11 cellular contexts compared by ENCODE assay signal in the genomic region with DNA sequence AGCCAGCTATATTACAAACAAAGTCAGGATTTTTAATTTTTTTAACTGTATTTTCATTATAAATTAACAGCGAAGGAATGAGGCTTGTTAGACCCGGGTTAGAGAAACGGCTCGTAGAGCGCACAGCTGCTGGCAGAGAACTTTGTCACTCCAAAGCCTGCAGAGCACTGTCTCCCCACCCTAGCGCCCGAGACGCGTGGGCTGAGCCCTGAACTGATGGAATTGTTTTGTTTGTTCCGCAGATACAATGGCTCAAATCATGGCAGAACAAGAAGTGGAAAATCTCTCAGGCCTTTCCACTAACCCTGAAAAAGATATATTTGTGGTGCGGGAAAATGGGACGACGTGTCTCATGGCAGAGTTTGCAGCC. TPM values are rescaled to one million over a fixed set of nuclear protein-coding genes. Genes with fewer than 3 reads are reported as not detected.
DNase-seq lines count a peak whose midpoint lies in the region; ATAC-seq and TF ChIP-seq lines count a peak whose summit lies in the region.
"Had no signal": no experiment of that assay in that cellular context is flagged by ENCODE, and none has a peak within 500 bp of the region (broad histone marks: within the 10 kb centered on the region; RNA-seq: fewer than 3 reads in every experiment).

No MANE protein-coding gene starts in this region.

- H3K9me3 ChIP-seq in right cardiac atrium (ENCODE audit: control insufficient read depth, low read length) = no peaks in the 10 kb centered on the region
- H3K9me3 ChIP-seq: SJSA1 had no signal

- no peak overlapping the region for H3K27ac Mint-ChIP-seq in mesothelial cell of epicardium

- H3K4me1 ChIP-seq in right cardiac atrium (ENCODE audit: control insufficient read depth, insufficient read depth, low read length) = peaks cover 4% of the 10 kb centered on the region
- H3K4me1 ChIP-seq: SJSA1 had no signal

- H3K36me3 ChIP-seq in brain microvascular endothelial cell (replicated peaks) = no peaks in the 10 kb centered on the region
- H3K36me3 ChIP-seq: BLaER1, SJSA1 had no signal

- H3K4me3 ChIP-seq in right cardiac atrium (ENCODE audit: low read length) (peak overlapping the region; percentile 61), brain microvascular endothelial cell (ENCODE audit: low read depth, low read length) (peak overlapping the region; percentile 5)
- H3K4me3 ChIP-seq: SJSA1 had no signal

- peaks cover 99% of the 10 kb centered on the region for H3K27me3 Mint-ChIP-seq in mesothelial cell of epicardium (ENCODE audit: low read depth)

- intact Hi-C loops in right cardiac atrium (cut with DNase I) (no loop called here), Right ventricle myocardium superior (cut with DNase I) (no loop called here)

- no peak for ATAC-seq in right cardiac atrium
- no peak for ATAC-seq in Right ventricle myocardium superior (ENCODE audit: poor library complexity)
- ATAC-seq in HG02973 (IDR thresholded peaks at IDR 0.05; ENCODE audit: unreplicated experiment) = no peak
- ATAC-seq in HG02885 (IDR thresholded peaks at IDR 0.05; ENCODE audit: poor library complexity, unreplicated experiment) = no peak

- H3K36me3 Mint-ChIP-seq in mesothelial cell of epicardium = no peaks in the 10 kb centered on the region

- peak overlapping the region; percentile 60 for H3K4me3 Mint-ChIP-seq in mesothelial cell of epicardium

- in situ Hi-C loops in brain microvascular endothelial cell (cut with HindIII; ENCODE audit: low pct_ligation_motif_present, low sequenced_read_pairs) = no loop called here

- DNase-seq in right cardiac atrium = no peak
- DNase-seq in Right ventricle myocardium superior = no peak
- DNase-seq in brain microvascular endothelial cell = no peak
- DNase-seq in mesothelial cell of epicardium (ENCODE audit: low spot score in 2 of 2, unreplicated experiment in 2 of 2) = no peak
- no peak for DNase-seq in NCI-H2227 (lab: John Stamatoyannopoulos, UW; ENCODE audit: unreplicated experiment)
- DNase-seq in globus pallidus (ENCODE audit: low spot score) = no peak
- DNase-seq: activated CD4-positive, CD25-positive, alpha-beta regulatory T cell treated with anti-CD3 and anti-CD28 coated beads, Interleukin-2, amount 50 U/mL, for 72 hours had no signal

- no peaks in the 10 kb centered on the region for H3K9me3 Mint-ChIP-seq in mesothelial cell of epicardium

- H3K27me3 ChIP-seq in right cardiac atrium (ENCODE audit: control insufficient read depth, insufficient read depth) (peaks cover 4% of the 10 kb centered on the region), brain microvascular endothelial cell (replicated peaks) (peaks cover 76% of the 10 kb centered on the region)

- 3% methylated on average over 13 of the region's 13 CpGs for WGBS in right cardiac atrium

- peaks cover 24% of the 10 kb centered on the region for H3K4me1 Mint-ChIP-seq in mesothelial cell of epicardium

- TF ChIP-seq CTCF in brain microvascular endothelial cell (IDR thresholded peaks at IDR 0.05; ENCODE audit: low read depth, low read length, missing control alignments) (no peak), mesothelial cell of epicardium (IDR thresholded peaks at IDR 0.05; ENCODE audit: unreplicated experiment) (no peak)

- H3K27ac ChIP-seq in right cardiac atrium (ENCODE audit: low read length) (no peak overlapping the region), brain microvascular endothelial cell (no peak overlapping the region)
- H3K27ac ChIP-seq: BLaER1, SJSA1 had no signal

RNA-seq across cellular contexts. Expression of a gene that starts 0.8 kb away (rescaled TPM):
- not detected for total RNA-seq in right cardiac atrium
- 0.07 TPM for polyA plus RNA-seq in right cardiac atrium
- not detected for total RNA-seq in Right ventricle myocardium superior
- total RNA-seq in mesothelial cell of epicardium = 0.38 to 0.77 TPM (median 0.40 TPM) in 3 replicates
- total RNA-seq: SJSA1 had no signal
